Comparison of ENCODE assay signal across 17 cellular contexts in the genomic region with DNA sequence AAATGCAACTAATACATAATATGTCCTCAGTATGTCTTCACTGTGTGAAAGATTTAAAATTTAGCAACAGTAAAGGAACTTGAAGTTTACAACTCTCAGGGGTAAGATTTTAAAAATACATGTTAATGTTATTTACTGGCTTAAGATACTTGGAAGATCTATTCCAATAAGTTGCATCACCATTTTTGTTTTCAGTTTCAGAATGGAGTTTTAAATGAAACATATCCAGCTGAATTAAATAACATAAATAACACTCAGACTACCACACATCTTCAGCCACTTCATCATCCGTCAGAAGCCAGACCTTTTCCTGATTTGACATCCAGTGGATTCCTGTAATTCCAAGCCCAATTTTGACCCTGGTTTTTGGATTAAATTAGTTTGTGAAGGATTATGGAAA. TPM values are rescaled to one million over a fixed set of nuclear protein-coding genes. Genes with fewer than 3 reads are reported as not detected.
DNase-seq lines count a peak whose midpoint lies in the region; FAIRE-seq and TF ChIP-seq lines count a peak whose summit lies in the region.
"Had no signal": no experiment of that assay in that cellular context is flagged by ENCODE, and none has a peak within 500 bp of the region (broad histone marks: within the 10 kb centered on the region; RNA-seq: fewer than 3 reads in every experiment).

No MANE protein-coding gene starts in this region.

- H3K36me3 ChIP-seq in osteoblast (ENCODE audit: insufficient read depth, low read length) (peaks cover 62% of the 10 kb centered on the region), prostate gland (no peaks in the 10 kb centered on the region)
- H3K36me3 ChIP-seq: BLaER1 treated with 17β-estradiol and CSF1 and Interleukin-3, amounts not matched to agents 10 nM and 100 nM had no signal

- TF ChIP-seq CTCF in chondrocyte (IDR thresholded peaks at IDR 0.05): no peak
- no peak for TF ChIP-seq CTCF in osteoblast (IDR thresholded peaks at IDR 0.05; ENCODE audit: extremely low read depth, low read depth, low read length)
- no peak for TF ChIP-seq CTCF in prostate gland (IDR thresholded peaks at IDR 0.05)
- TF ChIP-seq CTCF in lower leg skin (IDR thresholded peaks at IDR 0.05): no peak

- H3K27me3 ChIP-seq in osteoblast (ENCODE audit: insufficient read depth, low read length) (no peaks in the 10 kb centered on the region), prostate gland (replicated peaks; ENCODE audit: insufficient read depth) (no peaks in the 10 kb centered on the region)
- H3K27me3 ChIP-seq: BLaER1 treated with 17β-estradiol and CSF1 and Interleukin-3, amounts not matched to agents 10 nM and 100 nM; SJSA1 had no signal

- H3K4me1 ChIP-seq in osteoblast (ENCODE audit: insufficient read depth, low read length) (peaks cover 30% of the 10 kb centered on the region), prostate gland (replicated peaks) (no peaks in the 10 kb centered on the region)
- H3K4me1 ChIP-seq: SJSA1 had no signal

- H3K27ac ChIP-seq in osteoblast (ENCODE audit: low read depth, low read length): peak overlapping the region; percentile 23
- no peak overlapping the region for H3K27ac ChIP-seq in prostate gland
- H3K27ac ChIP-seq: BLaER1 treated with 17β-estradiol and CSF1 and Interleukin-3, amounts not matched to agents 10 nM and 100 nM; RWPE1; SJSA1 had no signal

- intact Hi-C loops in prostate gland (cut with DNase I): no loop called here
- intact Hi-C loops in lower leg skin (cut with DNase I; ENCODE audit: low total_unique reads): no loop called here

- peaks cover 25% of the 10 kb centered on the region for H3K36me3 Mint-ChIP-seq in chondrocyte (ENCODE audit: low read depth)

- peak; percentile 19 for DNase-seq in GM03348 (ENCODE audit: low spot score)
- DNase-seq in H54 (ENCODE audit: insufficient read length, low spot score): no peak
- DNase-seq in chondrocyte (ENCODE audit: low spot score): no peak
- no peak for DNase-seq in osteoblast (ENCODE audit: insufficient read length, low spot score, missing footprints)
- no peak for DNase-seq in NCI-H446 treated with DMSO at 0.1 percent for 48 hours (lab: John Stamatoyannopoulos, UW)
- DNase-seq in prostate gland (ENCODE audit: low spot score): no peak
- no peak for DNase-seq in lower leg skin (ENCODE audit: low spot score in 2 of 2)
- no peak for DNase-seq in SKM-1 (lab: John Stamatoyannopoulos, UW; ENCODE audit: unreplicated experiment)
- DNase-seq: DMS 273 treated with DMSO at 0.1 percent for 48 hours, EL, NCI-H1436 treated with DMSO at 0.1 percent for 48 hours, NCI-H226, NCI-H526 treated with DMSO at 0.1 percent for 48 hours had no signal

- no peaks in the 10 kb centered on the region for H3K9me3 ChIP-seq in osteoblast (ENCODE audit: low read depth, low read length)
- H3K9me3 ChIP-seq in prostate gland: no peaks in the 10 kb centered on the region
- H3K9me3 ChIP-seq: SJSA1 had no signal

- H3K4me3 ChIP-seq in osteoblast (ENCODE audit: insufficient read depth, low read length) (no peak overlapping the region), prostate gland (no peak overlapping the region), lower leg skin (ENCODE audit: low read depth, poor library complexity, severe bottlenecking) (no peak overlapping the region)
- H3K4me3 ChIP-seq: BLaER1 treated with 17β-estradiol and CSF1 and Interleukin-3, amounts not matched to agents 10 nM and 100 nM; SJSA1 had no signal

- H3K4me2 ChIP-seq in osteoblast (ENCODE audit: insufficient read depth, low read length): no peak overlapping the region
- H3K4me2 ChIP-seq: BLaER1 treated with 17β-estradiol and CSF1 and Interleukin-3, amounts not matched to agents 10 nM and 100 nM had no signal

- no peaks in the 10 kb centered on the region for H3K27me3 Mint-ChIP-seq in chondrocyte (ENCODE audit: low read depth)

- H4K20me1 ChIP-seq in osteoblast (ENCODE audit: insufficient read depth, low read length): peaks cover 11% of the 10 kb centered on the region
- H4K20me1 ChIP-seq: BLaER1 treated with 17β-estradiol and CSF1 and Interleukin-3, amounts not matched to agents 10 nM and 100 nM had no signal

- no peak overlapping the region for H2AFZ ChIP-seq in osteoblast (ENCODE audit: low read length)

- TF ChIP-seq POLR2A in H54 (IDR thresholded peaks at IDR 0.05; ENCODE audit: low read depth, low read length): no peak
- no peak for TF ChIP-seq POLR2A in prostate gland (IDR thresholded peaks at IDR 0.05)
- no peak for TF ChIP-seq POLR2A in lower leg skin (IDR thresholded peaks at IDR 0.05)

- peak overlapping the region; percentile 82 for H3K27ac Mint-ChIP-seq in chondrocyte (ENCODE audit: unreplicated experiment)

- peaks cover 44% of the 10 kb centered on the region for H3K4me1 Mint-ChIP-seq in chondrocyte (ENCODE audit: low read depth)

- 77% methylated on average over 1 of the region's 1 CpG for WGBS in prostate gland
- 49 to 63% methylated on average over 1 of the region's 1 CpG for WGBS in lower leg skin, 2 donors

- FAIRE-seq in H54 (lab: Jason Lieb, UNC): peak; percentile 38

- peaks cover 75% of the 10 kb centered on the region for H3K79me2 ChIP-seq in osteoblast (ENCODE audit: insufficient read depth, low read length)

- H3K4me3 Mint-ChIP-seq in chondrocyte (ENCODE audit: unreplicated experiment): no peak overlapping the region

- H3K9me3 Mint-ChIP-seq in chondrocyte (ENCODE audit: low read depth): no peaks in the 10 kb centered on the region

RNA-seq across cellular contexts. Expression of a gene that starts 44.3 kb away (rescaled TPM):
- total RNA-seq in chondrocyte (123 to 145 TPM (median 143 TPM) in 3 replicates), osteoblast (274 and 313 TPM in 2 replicates), prostate gland (10 to 100 TPM; 49.4 to 55.7 TPM), lower leg skin (10 to 100 TPM; 83.2 to 92.7 (median 90.0) TPM)
- total RNA-seq: OCI-LY7 had no signal
